Comparison of ENCODE assay signal across 23 cellular contexts in the genomic region with DNA sequence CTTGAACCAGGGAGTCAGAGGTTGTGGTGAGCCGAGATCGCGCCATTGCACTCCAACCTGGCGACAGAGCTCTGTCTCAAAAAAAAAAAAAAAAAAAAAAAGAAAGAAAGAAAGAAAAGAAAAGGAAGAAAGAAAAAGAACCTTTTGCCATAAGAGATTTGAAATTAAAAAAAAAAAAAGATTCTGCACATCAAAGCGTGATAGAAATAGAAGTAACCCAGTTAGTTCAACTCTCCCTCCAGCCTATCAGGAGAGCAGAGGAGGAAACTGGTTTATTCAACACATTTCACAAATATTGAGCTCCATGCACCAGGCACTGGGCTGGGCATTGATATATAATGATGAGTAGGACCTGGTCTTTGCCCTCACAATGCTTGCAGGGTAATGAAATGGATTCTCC.
"Had no signal": no experiment of that assay in that cellular context is flagged by ENCODE, and none has a peak within 500 bp of the region (broad histone marks: within the 10 kb centered on the region; RNA-seq: fewer than 3 reads in every experiment).

No MANE protein-coding gene starts in this region.

- DNase-seq: left ventricle myocardium inferior; midbrain; mucosa of descending colon; pancreas; retina; spleen; stimulated activated CD4-positive, alpha-beta T cell treated with anti-CD3 and anti-CD28 coated beads, Interleukin-4, amount 100 ng/mL, for 24 hours; tibial artery; trophoblast cell; uterus had no signal

- H3K27ac ChIP-seq: hepatocyte, left ventricle myocardium inferior, neural progenitor cell, pancreas, prostate gland, suprapubic skin, thoracic aorta, uterus had no signal

- H3K36me3 ChIP-seq: neural progenitor cell, pancreas, prostate gland, uterus had no signal

- H3K9me3 Mint-ChIP-seq: naive thymus-derived CD4-positive, alpha-beta T cell; natural killer cell treated with Interleukin-12 subunit alpha and Interleukin-12 subunit beta and Interleukin-15 and Interleukin-18, amount 100 ng/mL, for 72 hours; neural progenitor cell; stimulated activated effector memory CD8-positive, alpha-beta T cell treated with anti-CD3 and anti-CD28 coated beads, Interleukin-12 subunit alpha, Interleukin-12 subunit beta, amount 100 ng/mL, for 72 hours; stimulated activated naive CD8-positive, alpha-beta T cell treated with anti-CD3 and anti-CD28 coated beads, Interleukin-15, Interleukin-2, amounts not matched to agents 100 ng/mL and 50 ng/mL, for 24 hours had no signal

- H3K4me2 ChIP-seq: hepatocyte, neural progenitor cell had no signal

- ATAC-seq: mucosa of descending colon; naive thymus-derived CD4-positive, alpha-beta T cell; natural killer cell treated with Interleukin-12 subunit alpha and Interleukin-12 subunit beta and Interleukin-15 and Interleukin-18, amount 100 ng/mL, for 72 hours; pancreas; right cardiac atrium; sciatic nerve; stimulated activated effector memory CD8-positive, alpha-beta T cell treated with anti-CD3 and anti-CD28 coated beads, Interleukin-12 subunit alpha, Interleukin-12 subunit beta, amount 100 ng/mL, for 72 hours had no signal

- H3K27ac Mint-ChIP-seq: neural progenitor cell; stimulated activated effector memory CD8-positive, alpha-beta T cell treated with anti-CD3 and anti-CD28 coated beads, Interleukin-12 subunit alpha, Interleukin-12 subunit beta, amount 100 ng/mL, for 72 hours; stimulated activated naive CD8-positive, alpha-beta T cell treated with anti-CD3 and anti-CD28 coated beads, Interleukin-15, Interleukin-2, amounts not matched to agents 100 ng/mL and 50 ng/mL, for 24 hours had no signal

- H3K27me3 ChIP-seq: hepatocyte, pancreas, suprapubic skin, tibial artery, uterus had no signal

- H3K4me3 ChIP-seq: hepatocyte, left ventricle myocardium inferior, lung, mucosa of descending colon, neural progenitor cell, pancreas, prostate gland, skin epidermis, spleen, suprapubic skin, thoracic aorta, tibial artery, uterus had no signal

- H3K9me3 ChIP-seq: left ventricle myocardium inferior, mucosa of descending colon, pancreas, prostate gland, spleen, suprapubic skin, thoracic aorta, tibial artery, uterus had no signal

- H3K36me3 Mint-ChIP-seq: natural killer cell treated with Interleukin-12 subunit alpha and Interleukin-12 subunit beta and Interleukin-15 and Interleukin-18, amount 100 ng/mL, for 72 hours; neural progenitor cell had no signal

- H2AFZ ChIP-seq: hepatocyte, neural progenitor cell had no signal

- H3K4me3 Mint-ChIP-seq: natural killer cell treated with Interleukin-12 subunit alpha and Interleukin-12 subunit beta and Interleukin-15 and Interleukin-18, amount 100 ng/mL, for 72 hours; stimulated activated effector memory CD8-positive, alpha-beta T cell treated with anti-CD3 and anti-CD28 coated beads, Interleukin-12 subunit alpha, Interleukin-12 subunit beta, amount 100 ng/mL, for 72 hours; stimulated activated naive CD8-positive, alpha-beta T cell treated with anti-CD3 and anti-CD28 coated beads, Interleukin-15, Interleukin-2, amounts not matched to agents 100 ng/mL and 50 ng/mL, for 24 hours had no signal

- H3K27me3 Mint-ChIP-seq: natural killer cell treated with Interleukin-12 subunit alpha and Interleukin-12 subunit beta and Interleukin-15 and Interleukin-18, amount 100 ng/mL, for 72 hours had no signal

- H3K9ac ChIP-seq: neural progenitor cell had no signal
